24 cellular contexts compared by ENCODE assay signal in the genomic region with DNA sequence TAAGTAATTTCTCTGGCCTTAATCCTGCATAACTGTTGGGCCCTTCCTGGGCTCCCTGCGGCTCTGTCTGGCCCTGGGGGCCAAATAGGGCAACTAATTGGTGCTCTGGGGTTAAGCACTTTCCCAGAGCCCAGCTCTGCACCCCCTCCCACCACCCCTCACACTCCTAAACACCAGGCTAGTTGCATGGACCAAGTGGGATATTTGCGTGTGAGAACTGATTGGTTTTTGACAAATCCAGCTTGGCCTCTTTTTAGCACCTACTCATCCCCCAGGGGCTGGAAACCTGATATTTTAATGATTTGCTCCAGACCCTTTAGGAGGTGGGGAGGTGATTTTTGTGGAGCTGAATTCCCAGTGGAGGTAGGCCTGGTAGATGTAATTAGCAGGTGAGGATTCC.
"Had no signal": no experiment of that assay in that cellular context is flagged by ENCODE, and none has a peak within 500 bp of the region (broad histone marks: within the 10 kb centered on the region; RNA-seq: fewer than 3 reads in every experiment).

No MANE protein-coding gene starts in this region.

- H3K27ac Mint-ChIP-seq: activated CD4-positive, alpha-beta T cell treated with anti-CD3 and anti-CD28 coated beads, Interleukin-2, amount 10 ng/mL, durations not matched to agents 7 days and 5 days; activated naive CD4-positive, alpha-beta T cell treated with anti-CD3 and anti-CD28 coated beads, Interleukin-2, amount 50 U/mL, for 72 hours; activated T-helper 17 cell treated with anti-CD3 and anti-CD28 coated beads, Interleukin-2, amount 50 U/mL, for 72 hours; brain; effector memory CD8-positive, alpha-beta T cell; natural killer cell had no signal

- H3K4me1 Mint-ChIP-seq: activated CD4-positive, alpha-beta T cell treated with anti-CD3 and anti-CD28 coated beads, Interleukin-2, amount 10 ng/mL, durations not matched to agents 7 days and 5 days; activated T-helper 17 cell treated with anti-CD3 and anti-CD28 coated beads, Interleukin-2, amount 50 U/mL, for 72 hours; brain; natural killer cell had no signal

- H3K4me1 ChIP-seq: esophagus muscularis mucosa, left ventricle myocardium inferior, pancreas, psoas muscle, right atrium auricular region, spleen, upper lobe of right lung had no signal

- H3K27me3 Mint-ChIP-seq: activated CD4-positive, alpha-beta T cell treated with anti-CD3 and anti-CD28 coated beads, Interleukin-2, amount 10 ng/mL, durations not matched to agents 7 days and 5 days had no signal

- H3K27me3 ChIP-seq: esophagus muscularis mucosa, pancreas, right atrium auricular region, upper lobe of right lung had no signal

- ATAC-seq: activated naive CD4-positive, alpha-beta T cell treated with anti-CD3 and anti-CD28 coated beads, Interleukin-2, amount 50 U/mL, for 72 hours; activated T-helper 17 cell treated with anti-CD3 and anti-CD28 coated beads, Interleukin-2, amount 50 U/mL, for 72 hours; effector memory CD8-positive, alpha-beta T cell; natural killer cell; pancreas; psoas muscle; upper lobe of right lung had no signal

- H3K36me3 ChIP-seq: esophagus muscularis mucosa, left ventricle myocardium inferior, neutrophil, pancreas, right atrium auricular region, spleen, upper lobe of right lung had no signal

- DNase-seq: activated CD4-positive, alpha-beta T cell treated with anti-CD3 and anti-CD28 coated beads, Interleukin-2, amount 10 ng/mL, durations not matched to agents 7 days and 5 days; activated CD4-positive, CD25-positive, alpha-beta regulatory T cell treated with anti-CD3 and anti-CD28 coated beads, Interleukin-2, amount 50 U/mL, for 72 hours; activated T-cell treated with anti-CD3 and anti-CD28 coated beads, Interleukin-2, amount 50 U/mL, for 1 hour; aorta; caudate nucleus; effector memory CD8-positive, alpha-beta T cell; glutamatergic neuron; hippocampal formation; left ventricle myocardium inferior; midbrain; natural killer cell; pancreas; psoas muscle; spleen; stimulated activated CD4-positive, alpha-beta T cell treated with anti-CD3 and anti-CD28 coated beads, Interleukin-4, amount 100 ng/mL, for 24 hours; stimulated activated naive CD4-positive, alpha-beta T cell treated with Interleukin-2 at 50 U/mL for 16 hours had no signal

- H3K4me3 Mint-ChIP-seq: activated CD4-positive, alpha-beta T cell treated with anti-CD3 and anti-CD28 coated beads, Interleukin-2, amount 10 ng/mL, durations not matched to agents 7 days and 5 days; activated T-helper 17 cell treated with anti-CD3 and anti-CD28 coated beads, Interleukin-2, amount 50 U/mL, for 72 hours; brain; effector memory CD8-positive, alpha-beta T cell; natural killer cell had no signal

- H3K27ac ChIP-seq: esophagus muscularis mucosa, left ventricle myocardium inferior, neutrophil, pancreas, psoas muscle, right atrium auricular region, spleen, upper lobe of right lung, VCaP had no signal

- H3K9me3 Mint-ChIP-seq: activated CD4-positive, alpha-beta T cell treated with anti-CD3 and anti-CD28 coated beads, Interleukin-2, amount 10 ng/mL, durations not matched to agents 7 days and 5 days; activated naive CD4-positive, alpha-beta T cell treated with anti-CD3 and anti-CD28 coated beads, Interleukin-2, amount 50 U/mL, for 72 hours; activated T-helper 17 cell treated with anti-CD3 and anti-CD28 coated beads, Interleukin-2, amount 50 U/mL, for 72 hours; effector memory CD8-positive, alpha-beta T cell; natural killer cell had no signal

- H3K4me3 ChIP-seq: esophagus muscularis mucosa, left ventricle myocardium inferior, pancreas, psoas muscle, right atrium auricular region, spleen, upper lobe of right lung had no signal

- H3K9me3 ChIP-seq: esophagus muscularis mucosa, left ventricle myocardium inferior, neutrophil, pancreas, psoas muscle, right atrium auricular region, spleen, upper lobe of right lung had no signal

- H3K36me3 Mint-ChIP-seq: activated naive CD4-positive, alpha-beta T cell treated with anti-CD3 and anti-CD28 coated beads, Interleukin-2, amount 50 U/mL, for 72 hours; brain; natural killer cell had no signal
